Comparison of ENCODE assay signal across 2 cellular contexts in the genomic region with DNA sequence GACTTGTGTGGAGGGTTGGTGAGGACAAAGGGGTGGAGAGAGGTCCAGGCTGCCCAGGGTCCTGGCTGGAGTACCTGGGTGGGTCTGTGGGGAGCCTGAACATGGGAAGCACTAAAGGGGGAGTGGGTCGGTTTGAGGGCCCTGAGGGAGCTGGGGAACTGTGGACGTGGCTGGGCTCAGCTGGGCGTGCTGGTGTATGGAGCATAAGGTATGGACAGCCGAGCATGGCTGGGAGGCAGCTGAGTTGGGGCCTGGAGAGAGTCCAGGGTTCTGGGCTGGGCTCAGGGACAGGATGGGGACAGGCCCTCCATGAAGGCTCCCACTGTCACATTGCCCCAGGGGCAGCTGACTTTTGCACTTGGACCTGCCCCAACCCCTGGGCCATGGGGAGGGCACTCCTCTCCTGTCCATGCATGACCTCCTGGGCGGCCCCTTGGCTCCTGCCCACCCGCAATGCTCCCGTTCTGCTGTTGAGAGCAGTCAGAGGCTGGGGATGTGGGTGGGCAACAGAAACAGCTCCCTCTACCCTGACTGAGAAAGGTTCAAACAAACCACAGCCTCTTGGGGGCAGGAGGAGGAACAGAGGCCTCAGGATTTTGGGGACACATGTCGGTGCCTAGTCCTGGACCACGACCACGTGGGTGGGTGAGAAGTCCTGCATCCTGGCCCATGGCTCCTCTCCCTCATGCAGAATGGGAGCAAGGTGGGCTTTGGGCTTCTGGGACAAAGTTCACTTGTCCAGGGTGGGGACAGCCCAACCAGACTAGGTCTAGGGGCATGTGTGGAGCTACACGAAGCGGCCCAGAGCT.
TF ChIP-seq lines count a peak whose summit lies in the region.

No MANE protein-coding gene starts in this region.

TF ChIP-seq in GM23338, 12 proteins besides CTCF, POLR2A, EP300 and RAD21 (continues in another document):
- TF ChIP-seq STAT1 (IDR thresholded peaks at IDR 0.05; ENCODE audit: unreplicated experiment): no peak
- TF ChIP-seq EZH2phosphoT487 (IDR thresholded peaks at IDR 0.05; ENCODE audit: unreplicated experiment): no peak
- TF ChIP-seq EZH2 (IDR thresholded peaks at IDR 0.05; ENCODE audit: low read depth, unreplicated experiment): no peak
- TF ChIP-seq, protein P1, sequence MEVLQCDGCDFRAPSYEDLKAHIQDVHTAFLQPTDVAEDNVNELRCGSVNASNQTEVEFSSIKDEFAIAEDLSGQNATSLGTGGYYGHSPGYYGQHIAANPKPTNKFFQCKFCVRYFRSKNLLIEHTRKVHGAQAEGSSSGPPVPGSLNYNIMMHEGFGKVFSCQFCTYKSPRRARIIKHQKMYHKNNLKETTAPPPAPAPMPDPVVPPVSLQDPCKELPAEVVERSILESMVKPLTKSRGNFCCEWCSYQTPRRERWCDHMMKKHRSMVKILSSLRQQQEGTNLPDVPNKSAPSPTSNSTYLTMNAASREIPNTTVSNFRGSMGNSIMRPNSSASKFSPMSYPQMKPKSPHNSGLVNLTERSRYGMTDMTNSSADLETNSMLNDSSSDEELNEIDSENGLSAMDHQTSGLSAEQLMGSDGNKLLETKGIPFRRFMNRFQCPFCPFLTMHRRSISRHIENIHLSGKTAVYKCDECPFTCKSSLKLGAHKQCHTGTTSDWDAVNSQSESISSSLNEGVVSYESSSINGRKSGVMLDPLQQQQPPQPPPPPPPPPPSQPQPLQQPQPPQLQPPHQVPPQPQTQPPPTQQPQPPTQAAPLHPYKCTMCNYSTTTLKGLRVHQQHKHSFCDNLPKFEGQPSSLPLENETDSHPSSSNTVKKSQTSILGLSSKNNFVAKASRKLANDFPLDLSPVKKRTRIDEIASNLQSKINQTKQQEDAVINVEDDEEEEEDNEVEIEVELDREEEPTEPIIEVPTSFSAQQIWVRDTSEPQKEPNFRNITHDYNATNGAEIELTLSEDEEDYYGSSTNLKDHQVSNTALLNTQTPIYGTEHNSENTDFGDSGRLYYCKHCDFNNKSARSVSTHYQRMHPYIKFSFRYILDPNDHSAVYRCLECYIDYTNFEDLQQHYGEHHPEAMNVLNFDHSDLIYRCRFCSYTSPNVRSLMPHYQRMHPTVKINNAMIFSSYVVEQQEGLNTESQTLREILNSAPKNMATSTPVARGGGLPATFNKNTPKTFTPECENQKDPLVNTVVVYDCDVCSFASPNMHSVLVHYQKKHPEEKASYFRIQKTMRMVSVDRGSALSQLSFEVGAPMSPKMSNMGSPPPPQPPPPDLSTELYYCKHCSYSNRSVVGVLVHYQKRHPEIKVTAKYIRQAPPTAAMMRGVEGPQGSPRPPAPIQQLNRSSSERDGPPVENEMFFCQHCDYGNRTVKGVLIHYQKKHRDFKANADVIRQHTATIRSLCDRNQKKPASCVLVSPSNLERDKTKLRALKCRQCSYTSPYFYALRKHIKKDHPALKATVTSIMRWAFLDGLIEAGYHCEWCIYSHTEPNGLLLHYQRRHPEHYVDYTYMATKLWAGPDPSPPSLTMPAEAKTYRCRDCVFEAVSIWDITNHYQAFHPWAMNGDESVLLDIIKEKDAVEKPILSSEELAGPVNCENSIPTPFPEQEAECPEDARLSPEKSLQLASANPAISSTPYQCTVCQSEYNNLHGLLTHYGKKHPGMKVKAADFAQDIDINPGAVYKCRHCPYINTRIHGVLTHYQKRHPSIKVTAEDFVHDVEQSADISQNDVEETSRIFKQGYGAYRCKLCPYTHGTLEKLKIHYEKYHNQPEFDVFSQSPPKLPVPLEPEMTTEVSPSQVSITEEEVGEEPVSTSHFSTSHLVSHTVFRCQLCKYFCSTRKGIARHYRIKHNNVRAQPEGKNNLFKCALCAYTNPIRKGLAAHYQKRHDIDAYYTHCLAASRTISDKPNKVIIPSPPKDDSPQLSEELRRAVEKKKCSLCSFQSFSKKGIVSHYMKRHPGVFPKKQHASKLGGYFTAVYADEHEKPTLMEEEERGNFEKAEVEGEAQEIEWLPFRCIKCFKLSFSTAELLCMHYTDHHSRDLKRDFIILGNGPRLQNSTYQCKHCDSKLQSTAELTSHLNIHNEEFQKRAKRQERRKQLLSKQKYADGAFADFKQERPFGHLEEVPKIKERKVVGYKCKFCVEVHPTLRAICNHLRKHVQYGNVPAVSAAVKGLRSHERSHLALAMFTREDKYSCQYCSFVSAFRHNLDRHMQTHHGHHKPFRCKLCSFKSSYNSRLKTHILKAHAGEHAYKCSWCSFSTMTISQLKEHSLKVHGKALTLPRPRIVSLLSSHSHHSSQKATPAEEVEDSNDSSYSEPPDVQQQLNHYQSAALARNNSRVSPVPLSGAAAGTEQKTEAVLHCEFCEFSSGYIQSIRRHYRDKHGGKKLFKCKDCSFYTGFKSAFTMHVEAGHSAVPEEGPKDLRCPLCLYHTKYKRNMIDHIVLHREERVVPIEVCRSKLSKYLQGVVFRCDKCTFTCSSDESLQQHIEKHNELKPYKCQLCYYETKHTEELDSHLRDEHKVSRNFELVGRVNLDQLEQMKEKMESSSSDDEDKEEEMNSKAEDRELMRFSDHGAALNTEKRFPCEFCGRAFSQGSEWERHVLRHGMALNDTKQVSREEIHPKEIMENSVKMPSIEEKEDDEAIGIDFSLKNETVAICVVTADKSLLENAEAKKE (CRISPR knock-in tag; IDR thresholded peaks at IDR 0.05): no peak
- TF ChIP-seq ZNF331 (CRISPR knock-in tag; IDR thresholded peaks at IDR 0.05; ENCODE audit: low read depth): no peak
- no peak for TF ChIP-seq ZNF114 (CRISPR knock-in tag; IDR thresholded peaks at IDR 0.05)
- TF ChIP-seq NANOG (IDR thresholded peaks at IDR 0.05; ENCODE audit: borderline replicate concordance): no peak
- no peak for TF ChIP-seq REST (IDR thresholded peaks at IDR 0.05; ENCODE audit: unreplicated experiment)
- no peak for TF ChIP-seq POLR2AphosphoS5 (IDR thresholded peaks at IDR 0.05; ENCODE audit: low read depth)
- no peak for TF ChIP-seq CREB1 (CRISPR knock-in tag; IDR thresholded peaks at IDR 0.05; ENCODE audit: low read depth)

TF ChIP-seq in H1, 55 proteins besides CTCF, POLR2A, EP300 and RAD21:
- TF ChIP-seq MAFK (IDR thresholded peaks at IDR 0.05; ENCODE audit: low read depth, low read length) (no peak), ZNF274 (IDR thresholded peaks at IDR 0.05; ENCODE audit: borderline replicate concordance, extremely low read depth, low read length) (no peak), POLR2AphosphoS5 (IDR thresholded peaks at IDR 0.05; ENCODE audit: low read depth, low read length) (no peak), FOSL1 (IDR thresholded peaks at IDR 0.05; ENCODE audit: insufficient read depth, low read depth, low read length) (no peak), YY1 (IDR thresholded peaks at IDR 0.05; ENCODE audit: low read depth, low read length) (no peak), HDAC6 (IDR thresholded peaks at IDR 0.05; ENCODE audit: low read depth, low read length) (no peak)
